In genomic region chr9:19028835-19029451, GRCh38 we compare ENCODE assay signal across 9 cellular contexts. TPM values are rescaled to one million over a fixed set of nuclear protein-coding genes. Genes with fewer than 3 reads are reported as not detected.
A peak's percentile ranks its signal among the peaks of the same experiment; 100 is the strongest.
DNase-seq lines count a peak whose midpoint lies in the region; ATAC-seq and TF ChIP-seq lines count a peak whose summit lies in the region.
"Had no signal": no experiment of that assay in that cellular context is flagged by ENCODE, and none has a peak within 500 bp of the region (broad histone marks: within the 10 kb centered on the region; RNA-seq: fewer than 3 reads in every experiment).

No MANE protein-coding gene starts in this region.

- no peak for TF ChIP-seq POLR2A in tibial nerve (IDR thresholded peaks at IDR 0.05)

- no peak overlapping the region for H3K27ac ChIP-seq in tibial nerve
- H3K27ac ChIP-seq: BLaER1 treated with 17β-estradiol and CSF1 and Interleukin-3, amounts not matched to agents 10 nM and 100 nM had no signal

- H3K36me3 ChIP-seq in tibial nerve, result no peaks in the 10 kb centered on the region
- H3K36me3 ChIP-seq: BLaER1 treated with 17β-estradiol and CSF1 and Interleukin-3, amounts not matched to agents 10 nM and 100 nM had no signal

- H3K9me3 ChIP-seq in tibial nerve, result no peaks in the 10 kb centered on the region
- H3K9me3 ChIP-seq: BLaER1 treated with 17β-estradiol and CSF1 and Interleukin-3, amounts not matched to agents 10 nM and 100 nM had no signal

- ATAC-seq in GM21786 (IDR thresholded peaks at IDR 0.05; ENCODE audit: unreplicated experiment), result peak; percentile 57
- peak; percentile 78 for ATAC-seq in left colon

- peak; percentile 59 for DNase-seq in NCI-H1436 (lab: John Stamatoyannopoulos, UW)
- no peak for DNase-seq in NCI-H1436 treated with DMSO at 0.1 percent for 48 hours (lab: John Stamatoyannopoulos, UW)
- DNase-seq in LoVo (ENCODE audit: low spot score), result peak; percentile 71
- peak; percentile 77 for DNase-seq in RKO (ENCODE audit: low spot score)
- DNase-seq in cerebellum (ENCODE audit: low spot score), result peak; percentile 67
- DNase-seq in left colon, result peak in 1 of 2 donors; percentile 19
- peak in 1 of 2 donors; percentile 45 for DNase-seq in tibial nerve (ENCODE audit: low spot score in 2 of 2)

- H3K4me1 ChIP-seq in tibial nerve, result peaks cover 0 to 7% (median 0%) of the 10 kb centered on the region in 4 donors

- intact Hi-C loops in left colon (cut with DNase I, micrococcal nuclease), result loop anchor here (5.0 to 10.0 kb wide), 2 partner anchors 772 to 774 kb away; no protein-coding TSS in a partner anchor

- TF ChIP-seq EP300 in tibial nerve (IDR thresholded peaks at IDR 0.05), result no peak

- TF ChIP-seq CTCF in tibial nerve (IDR thresholded peaks at IDR 0.05), result peak; percentile 62 to 77 (median 70)

- no peaks in the 10 kb centered on the region for H3K27me3 ChIP-seq in tibial nerve
- H3K27me3 ChIP-seq: BLaER1 treated with 17β-estradiol and CSF1 and Interleukin-3, amounts not matched to agents 10 nM and 100 nM had no signal

- WGBS in tibial nerve, 2 donors, result 17 to 20% methylated on average over 8 of the region's 8 CpGs

- H3K4me3 ChIP-seq in tibial nerve, result no peak overlapping the region
- H3K4me3 ChIP-seq: BLaER1 treated with 17β-estradiol and CSF1 and Interleukin-3, amounts not matched to agents 10 nM and 100 nM had no signal

RNA-seq across cellular contexts. Expression of gene SAXO1, which starts 4.1 kb away (rescaled TPM):
- total RNA-seq in cerebellum (under 0.01 TPM), left colon (not detected), tibial nerve (1 to 10 TPM in 1 of 4 donors, under 1 TPM in 1, not detected in 2; 0.39 to 1.0 TPM)

RNA-seq across cellular contexts. Expression of gene RRAGA, which starts 20.3 kb away (rescaled TPM):
- total RNA-seq in cerebellum (44.5 TPM), left colon (10 to 100 TPM; 60.1 to 65.1 TPM), tibial nerve (10 to 100 TPM; 51.9 to 64.7 (median 58.5) TPM)
